8 cellular contexts compared by ENCODE assay signal in the genomic region with DNA sequence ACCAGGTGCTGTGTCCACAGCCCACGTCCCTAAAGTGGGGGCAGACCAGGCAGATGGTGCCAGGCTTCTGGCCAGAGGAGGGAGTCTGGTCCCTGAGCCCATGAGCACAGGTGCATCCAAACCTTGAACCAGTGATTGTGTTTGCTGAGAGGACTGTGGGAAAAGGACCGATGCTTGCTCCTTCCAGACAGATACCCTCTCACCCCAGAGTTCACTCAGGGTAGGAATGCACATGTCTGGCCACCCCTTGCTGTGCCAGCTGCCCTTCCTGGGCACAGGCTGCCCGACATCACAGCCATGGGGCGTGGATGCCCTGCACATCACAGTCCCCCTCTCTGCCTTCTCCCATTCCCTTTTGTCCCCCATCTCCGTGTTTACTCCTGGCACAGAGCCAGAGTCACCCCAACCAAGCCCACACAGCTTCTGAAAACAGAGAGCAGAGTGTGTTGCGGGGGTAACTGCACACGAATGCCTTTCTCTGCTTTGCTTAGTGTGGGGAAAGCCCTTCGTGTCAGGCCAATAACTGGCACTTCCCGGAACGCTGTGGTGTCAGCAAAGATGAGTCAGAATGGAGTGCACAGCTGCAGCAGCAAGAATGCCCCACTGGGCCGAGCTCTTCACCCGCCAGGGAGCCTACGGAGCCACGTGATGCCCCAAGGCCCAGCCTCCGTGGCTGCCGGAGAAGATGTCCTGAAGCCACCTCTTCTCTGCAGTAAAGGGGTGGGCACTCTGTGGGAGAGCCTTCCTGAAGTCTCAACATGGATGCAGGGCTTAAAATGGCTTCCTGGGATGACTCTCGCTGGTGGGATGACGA. TPM values are rescaled to one million over a fixed set of nuclear protein-coding genes. Genes with fewer than 3 reads are reported as not detected.
A peak's percentile ranks its signal among the peaks of the same experiment; 100 is the strongest.
DNase-seq lines count a peak whose midpoint lies in the region; ATAC-seq, FAIRE-seq and TF ChIP-seq lines count a peak whose summit lies in the region.

No MANE protein-coding gene starts in this region.

- no peaks in the 10 kb centered on the region for H3K27me3 ChIP-seq in DOHH2 (ENCODE audit: control insufficient read depth, low read length)
- no peaks in the 10 kb centered on the region for H3K27me3 ChIP-seq in GM12878 (replicated peaks in 1 of 2; ENCODE audit: control insufficient read depth in 2 of 2, insufficient read depth in 2 of 2, low read length in 1 of 2)

- H3K9me3 Mint-ChIP-seq in T-helper 1 cell treated with Interleukin-12 subunit alpha and Interleukin-12 subunit beta and Interleukin-4 antibody, amounts not matched to agents 30 μg/mL and 1 μg/mL, for 36 hours, result no peaks in the 10 kb centered on the region

- no peaks in the 10 kb centered on the region for H3K9me3 ChIP-seq in DOHH2 (ENCODE audit: control insufficient read depth, insufficient read depth, low read length)
- H3K9me3 ChIP-seq in GM12878 (replicated peaks; ENCODE audit: control insufficient read depth, insufficient read depth, low read length), result no peaks in the 10 kb centered on the region
- no peaks in the 10 kb centered on the region for H3K9me3 ChIP-seq in kidney (ENCODE audit: control insufficient read depth in 1 of 2, low read length in 2 of 2)

- no TSS peak for BruUV-seq in GM12878 (replicated peaks; lab: Mats Ljungman, UMichigan)

- peak overlapping the region; percentile 52 for H3K4me3 Mint-ChIP-seq in T-helper 1 cell treated with Interleukin-12 subunit alpha and Interleukin-12 subunit beta and Interleukin-4 antibody, amounts not matched to agents 30 μg/mL and 1 μg/mL, for 36 hours

- POLR2A ChIA-PET in GM12878 (lab: Charles Lee), result interaction anchor here (0.8 to 1.0 kb wide), 3 partner anchors 42 to 61 kb away, joined by 3 read pairs; no protein-coding TSS in a partner anchor

- TF ChIP-seq POLR2A in GM12878 (IDR thresholded peaks at IDR 0.05; ENCODE audit: low read depth, low read length), result peak; percentile 44

- H3F3A ChIP-seq in DOHH2 (ENCODE audit: control insufficient read depth, insufficient read depth), result no peaks in the 10 kb centered on the region

- SMC1A ChIA-PET in GM12878 (lab: Charles Lee; ENCODE audit: uncharacterized antibody, unreplicated experiment), result interaction anchor here (1.0 to 4.4 kb wide), 11 partner anchors 9 to 78 kb away, joined by 3 to 52 read pairs (median 5); a partner anchor contains a TSS

- peak; percentile 86 for ATAC-seq in GM21515 (IDR thresholded peaks at IDR 0.05; ENCODE audit: unreplicated experiment)
- ATAC-seq in GM12878, result peak; percentile 97

- RAD21 ChIA-PET in GM12878 (lab: Charles Lee; ENCODE audit: unreplicated experiment), result interaction anchor here (1.0 to 5.0 kb wide), 8 partner anchors 10 to 116 kb away, joined by 3 to 58 read pairs (median 5); a partner anchor contains a TSS

- peaks cover 9% of the 10 kb centered on the region; the same call in 1 of the 2 replicates for H4K20me1 ChIP-seq in DOHH2 (ENCODE audit: control insufficient read depth, insufficient read depth, low read depth, low read length)
- H4K20me1 ChIP-seq in GM12878 (ENCODE audit: control insufficient read depth, insufficient read depth), result peaks cover 3% of the 10 kb centered on the region; the same call in 1 of the 2 replicates

- TF ChIP-seq RAD21 in Ishikawa (IDR thresholded peaks at IDR 0.05; ENCODE audit: low read depth) (peak; percentile 38; the same call in 1 of the 2 replicates), GM12878 (IDR thresholded peaks at IDR 0.05; ENCODE audit: insufficient read depth, low read depth, low read length) (peak; percentile 54)

- H3K4me2 ChIP-seq in DOHH2 (ENCODE audit: low read length), result peak overlapping the region; percentile 49
- H3K4me2 ChIP-seq in GM12878 (ENCODE audit: control insufficient read depth, insufficient read depth), result peak overlapping the region; percentile 86

- H3K4me3 ChIP-seq in DOHH2 (ENCODE audit: low read length), result peak overlapping the region; percentile 5; the same call in 1 of the 2 replicates
- H3K4me3 ChIP-seq in GM12878, result peak overlapping the region; percentile 50
- H3K4me3 ChIP-seq in kidney (ENCODE audit: low read length in 2 of 2), result no peak overlapping the region

- DNase-seq in GM12878 (ENCODE audit: low read depth, low spot score), result peak; percentile 82
- peak; percentile 93 for DNase-seq in kidney
- peak; percentile 43 for DNase-seq in stimulated activated CD4-positive, alpha-beta T cell treated with anti-CD3 and anti-CD28 coated beads, Interleukin-2, amount 100 ng/mL, for 4 hours (ENCODE audit: low read depth)
- no peak for DNase-seq in GDM1 (lab: John Stamatoyannopoulos, UW)

- FAIRE-seq in GM12878 (lab: Jason Lieb, UNC) (peak; percentile 95), kidney (lab: Jason Lieb, UNC) (no peak)

- WGBS in GM12878 (ENCODE audit: insufficient coverage, insufficient replicate concordance, low lambda C conversion rate, missing lambda C conversion rate), result 1% methylated on average over 18 of the region's 18 CpGs

- CTCF ChIA-PET in GM12878 (lab: Yijun Ruan, JAX), result interaction anchor here (0.6 to 8.2 kb wide), 12 partner anchors 10 to 571 kb away, joined by 3 to 95 read pairs (median 5); no protein-coding TSS in a partner anchor

- intact Hi-C loops in GM12878 (cut with micrococcal nuclease; ENCODE audit: unreplicated experiment) (loop anchor here (5.0 kb wide), 1 partner anchor 43 kb away; no protein-coding TSS in a partner anchor), kidney (cut with DNase I) (no loop called here)

- H3K27ac Mint-ChIP-seq in T-helper 1 cell treated with Interleukin-12 subunit alpha and Interleukin-12 subunit beta and Interleukin-4 antibody, amounts not matched to agents 30 μg/mL and 1 μg/mL, for 36 hours, result peak overlapping the region; percentile 89

- peak overlapping the region; percentile 32; the same call in 1 of the 2 replicates for H3K9ac ChIP-seq in GM12878 (ENCODE audit: control insufficient read depth, insufficient read depth, low read length)
- H3K9ac ChIP-seq in kidney (ENCODE audit: low read length in 2 of 2), result no peak overlapping the region

- peaks cover 91% of the 10 kb centered on the region for H3K79me2 ChIP-seq in DOHH2 (ENCODE audit: control insufficient read depth, low read length)
- peaks cover 69% of the 10 kb centered on the region for H3K79me2 ChIP-seq in GM12878 (ENCODE audit: control insufficient read depth, insufficient read depth, low read length)

- TF ChIP-seq CTCF in DOHH2 (IDR thresholded peaks at IDR 0.05; ENCODE audit: low read depth, low read length, poor library complexity, severe bottlenecking) (no peak), GM12878 (IDR thresholded peaks at IDR 0.05 in 2 of 3, conservative IDR thresholded peaks at IDR 0.05 in 1 of 3; ENCODE audit: control insufficient read depth in 2 of 3, extremely low read depth in 1 of 3, insufficient read depth in 1 of 3, low read depth in 3 of 3, low read length in 3 of 3) (peak; percentile 41 to 78 (median 53); a peak in 4 of 6 replicates), kidney (IDR thresholded peaks at IDR 0.05; ENCODE audit: borderline replicate concordance, extremely low read depth, insufficient read depth) (peak; percentile 16)

- no peaks in the 10 kb centered on the region for H3K27me3 Mint-ChIP-seq in T-helper 1 cell treated with Interleukin-12 subunit alpha and Interleukin-12 subunit beta and Interleukin-4 antibody, amounts not matched to agents 30 μg/mL and 1 μg/mL, for 36 hours (ENCODE audit: low read depth)

- peaks cover 37% of the 10 kb centered on the region for H3K4me1 Mint-ChIP-seq in T-helper 1 cell treated with Interleukin-12 subunit alpha and Interleukin-12 subunit beta and Interleukin-4 antibody, amounts not matched to agents 30 μg/mL and 1 μg/mL, for 36 hours (ENCODE audit: low read depth)

- H3K36me3 ChIP-seq in DOHH2 (ENCODE audit: control insufficient read depth, low read length) (peaks cover 61% of the 10 kb centered on the region), GM12878 (ENCODE audit: control insufficient read depth in 2 of 2, insufficient read depth in 2 of 2, low read length in 1 of 2) (peaks cover 0 to 12% of the 10 kb centered on the region in 2 experiments; a peak in 3 of 4 replicates), kidney (ENCODE audit: control insufficient read depth in 1 of 2, insufficient read depth in 2 of 2, low read length in 2 of 2) (peaks cover 0 to 4% of the 10 kb centered on the region in 2 donors)

- H3K36me3 Mint-ChIP-seq in T-helper 1 cell treated with Interleukin-12 subunit alpha and Interleukin-12 subunit beta and Interleukin-4 antibody, amounts not matched to agents 30 μg/mL and 1 μg/mL, for 36 hours (ENCODE audit: low read depth), result peaks cover 10% of the 10 kb centered on the region

- no peaks in the 10 kb centered on the region for H3K9me2 ChIP-seq in DOHH2 (replicated peaks; ENCODE audit: control insufficient read depth, low read length)

- H3K4me1 ChIP-seq in DOHH2 (ENCODE audit: control insufficient read depth, low read length) (peaks cover 34% of the 10 kb centered on the region), GM12878 (ENCODE audit: control insufficient read depth, insufficient read depth, low read length) (peaks cover 32% of the 10 kb centered on the region), kidney (ENCODE audit: control insufficient read depth in 1 of 2, insufficient read depth in 1 of 2, low read depth in 1 of 2, low read length in 2 of 2) (peaks cover 0 to 8% of the 10 kb centered on the region in 2 donors)

- TF ChIP-seq EP300 in Ishikawa (IDR thresholded peaks at IDR 0.05; ENCODE audit: borderline replicate concordance) (peak; percentile 32; the same call in 1 of the 2 replicates), GM12878 (IDR thresholded peaks at IDR 0.05; ENCODE audit: borderline replicate concordance in 1 of 2, control insufficient read depth in 1 of 2, low read depth in 2 of 2, low read length in 2 of 2) (peak in 1 of 2 experiments; percentile 23; a peak in 1 of 4 replicates)

- in situ Hi-C loops in GM12878 (cut with MboI), result no loop called here

- peak overlapping the region; percentile 55 for H2AFZ ChIP-seq in GM12878 (ENCODE audit: control insufficient read depth, low read depth, low read length)

- H3K27ac ChIP-seq in DOHH2 (ENCODE audit: low read depth, low read length) (no peak overlapping the region), GM12878 (ENCODE audit: control insufficient read depth, insufficient read depth) (peak overlapping the region; percentile 81), kidney (ENCODE audit: low read depth in 2 of 2, low read length in 2 of 2) (peak overlapping the region; percentile 24 to 52)

RNA-seq across cellular contexts. Expression of a gene that starts 7.6 kb away (rescaled TPM):
- total RNA-seq in GM12878 (2013; cell fraction: nucleolus; rRNA removed), result 82.2 and 99.9 TPM in 2 replicates
- total RNA-seq in GM12878 (2014; rRNA removed), result 42.2 and 44.1 TPM in 2 replicates
- 32.9 and 33.9 TPM in 2 replicates for total RNA-seq in GM12878 (2014; rRNA removed; fragmentation: Illumina TruSeq; extraction: Trizol)
- total RNA-seq in GM12878 (2021), result 49.2 TPM in 2 replicates
- 31.3 TPM for polyA plus RNA-seq in GM12878 (2011; ENCODE audit: low read depth)
- 51.4 and 60.6 TPM in 2 replicates for polyA plus RNA-seq in GM12878 (2011; rRNA removed)
- polyA plus RNA-seq in GM12878 (2011; cell fraction: cytosol; rRNA removed), result 43.0 and 45.6 TPM in 2 replicates
- polyA plus RNA-seq in GM12878 (2011; cell fraction: nucleus; rRNA removed), result 128 and 145 TPM in 2 replicates
- 44.0 and 47.5 TPM in 2 replicates for polyA plus RNA-seq in GM12878 (2012)
- 35.7 and 42.9 TPM in 2 replicates for polyA plus RNA-seq in GM12878 (2014; fragmentation: Illumina TruSeq; extraction: Trizol)
- 10 to 100 TPM in 1 of 2 experiments, 1 to 10 TPM in 1; 7.8 to 19.7 TPM for polyA plus RNA-seq in GM12878 (2014; fragmentation: Nextera tagmentation; extraction: Ambion mirVana)
- polyA plus RNA-seq in GM12878 (2014; rRNA removed), result 51.0 and 52.5 TPM in 2 replicates
- 10 to 100 TPM; 48.6 to 51.7 TPM for polyA plus RNA-seq in GM12878 (2016; fragmentation: Nextera tagmentation; extraction: Ambion mirVana)
- 41.5 and 48.6 TPM in 2 replicates for polyA minus RNA-seq in GM12878 (2011; rRNA and poly(A)+ RNA removed)
- 16.4 and 20.3 TPM in 2 replicates for polyA minus RNA-seq in GM12878 (2011; cell fraction: cytosol; rRNA and poly(A)+ RNA removed)
- polyA minus RNA-seq in GM12878 (2011; cell fraction: nucleus; rRNA and poly(A)+ RNA removed), result 46.5 and 65.3 TPM in 2 replicates
- 49.5 TPM for total RNA-seq in kidney
- polyA plus RNA-seq in kidney (ENCODE audit: insufficient read depth, low read depth, low replicate concordance), result 26.5 TPM

RNA-seq across cellular contexts. Expression of a gene that starts 57.5 kb away (rescaled TPM):
- total RNA-seq in GM12878 (2013; cell fraction: nucleolus; rRNA removed), result 427 and 452 TPM in 2 replicates
- total RNA-seq in GM12878 (2014; rRNA removed) (103 and 107 TPM in 2 replicates), GM12878 (2014; rRNA removed; fragmentation: Illumina TruSeq; extraction: Trizol) (100 and 101 TPM in 2 replicates), GM12878 (2021) (128 and 130 TPM in 2 replicates), kidney (133 TPM)
- polyA plus RNA-seq in GM12878 (2011; ENCODE audit: low read depth), result 48.1 TPM
- polyA plus RNA-seq in GM12878 (2011; rRNA removed) (100 and 159 TPM in 2 replicates), GM12878 (2014; fragmentation: Illumina TruSeq; extraction: Trizol) (127 and 140 TPM in 2 replicates), GM12878 (2014; fragmentation: Nextera tagmentation; extraction: Ambion mirVana) (10 to 100 TPM; 24.8 to 44.0 TPM), GM12878 (2014; rRNA removed) (121 TPM in 2 replicates), GM12878 (2016; fragmentation: Nextera tagmentation; extraction: Ambion mirVana) (100 to 1,000 TPM; 181 to 198 TPM), kidney (ENCODE audit: insufficient read depth, low read depth, low replicate concordance) (120 TPM)
- 64.8 and 80.3 TPM in 2 replicates for polyA plus RNA-seq in GM12878 (2011; cell fraction: cytosol; rRNA removed)
- polyA plus RNA-seq in GM12878 (2011; cell fraction: nucleus; rRNA removed), result 141 and 157 TPM in 2 replicates
- 71.3 and 83.1 TPM in 2 replicates for polyA plus RNA-seq in GM12878 (2012)
- polyA minus RNA-seq in GM12878 (2011; rRNA and poly(A)+ RNA removed), result 62.6 and 97.0 TPM in 2 replicates
- polyA minus RNA-seq in GM12878 (2011; cell fraction: cytosol; rRNA and poly(A)+ RNA removed), result 28.8 and 30.2 TPM in 2 replicates
- polyA minus RNA-seq in GM12878 (2011; cell fraction: nucleus; rRNA and poly(A)+ RNA removed), result 52.5 and 71.7 TPM in 2 replicates

Comparison
In these comparisons a context has a peak if more than half of its experiments do, and no peak if none do; other contexts are left out.
1. H3K4me3 ChIP-seq: peak in DOHH2 (single experiment) and GM12878 (single experiment); none in kidney (0 of 2).